In the genomic region with DNA sequence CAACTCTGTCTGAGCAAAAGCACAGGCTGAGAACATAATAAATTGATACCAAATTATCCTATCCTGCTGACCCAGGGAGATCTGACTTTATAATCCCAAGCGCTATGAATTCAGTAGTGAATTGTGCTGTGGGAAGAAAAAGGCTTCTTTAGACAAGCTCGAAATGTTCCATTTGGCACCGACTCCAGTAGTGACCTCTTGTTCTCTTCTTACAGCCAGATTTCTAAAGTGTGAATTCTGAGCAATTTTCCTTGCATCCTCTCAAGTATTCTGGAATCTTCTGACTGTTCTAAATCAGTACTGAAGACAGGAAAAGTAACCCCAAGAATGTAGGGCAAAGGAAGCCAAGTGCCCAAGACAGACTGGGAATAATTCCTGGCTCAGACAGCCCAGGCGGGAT, we compare ENCODE assay signal across 20 cellular contexts.
"Had no signal": no experiment of that assay in that cellular context is flagged by ENCODE, and none has a peak within 500 bp of the region (broad histone marks: within the 10 kb centered on the region; RNA-seq: fewer than 3 reads in every experiment).

No MANE protein-coding gene starts in this region.

- ATAC-seq: left ventricle myocardium superior; right lobe of liver; stimulated activated memory B cell treated with anti-CD40 and anti-IgM and Interleukin-4, amounts not matched to agents 10 μg/mL and 1 μg/mL and 100 μg/mL, for 72 hours; T-cell; WTC11 had no signal

- H3K4me3 ChIP-seq: right lobe of liver, smooth muscle cell, stomach, thoracic aorta, upper lobe of left lung had no signal

- H3K27me3 ChIP-seq: right lobe of liver, stomach, upper lobe of left lung had no signal

- H3K27ac ChIP-seq: epithelial cell of prostate, parathyroid adenoma, right lobe of liver, stomach, thoracic aorta, upper lobe of left lung had no signal

- DNase-seq: activated CD8-positive, alpha-beta memory T cell treated with anti-CD3 and anti-CD28 coated beads for 24 hours; activated CD8-positive, alpha-beta memory T cell treated with anti-CD3 and anti-CD28 coated beads, Interleukin-2, amount 50 U/mL, for 4 hours; activated naive CD4-positive, alpha-beta T cell; activated T-cell treated with anti-CD3 and anti-CD28 coated beads, Interleukin-2, amount 50 U/mL, for 24 hours; amniotic stem cell; foreskin melanocyte; hippocampal formation; left ventricle myocardium superior; naive B cell; right lobe of liver; stimulated activated CD4-positive, alpha-beta T cell treated with anti-CD3 and anti-CD28 coated beads, Interleukin-15, amount 100 ng/mL, for 24 hours; stomach; T-cell; upper lobe of left lung had no signal
